In the genomic region with DNA sequence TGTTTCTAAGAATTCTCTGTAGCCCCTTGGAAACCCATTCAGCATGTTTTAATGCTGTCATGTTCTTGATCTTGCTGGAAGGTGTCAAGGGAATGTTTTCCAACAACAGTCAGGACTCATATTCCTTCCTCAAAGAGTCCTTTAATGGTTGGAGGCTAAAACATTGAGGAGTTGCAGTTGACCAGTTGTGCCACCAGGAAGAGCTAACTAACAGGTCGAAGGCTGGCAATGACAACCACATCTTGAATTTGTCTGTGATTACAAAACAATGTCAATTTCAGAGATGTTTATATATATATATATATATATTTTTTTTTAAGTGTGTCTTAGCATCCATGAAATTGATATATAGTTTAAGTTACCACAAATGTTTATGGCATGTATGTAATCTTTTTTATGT, we compare ENCODE assay signal across 14 cellular contexts.
DNase-seq lines count a peak whose midpoint lies in the region; ATAC-seq, FAIRE-seq and TF ChIP-seq lines count a peak whose summit lies in the region.
"Had no signal": no experiment of that assay in that cellular context is flagged by ENCODE, and none has a peak within 500 bp of the region (broad histone marks: within the 10 kb centered on the region; RNA-seq: fewer than 3 reads in every experiment).

No MANE protein-coding gene starts in this region.

- no CpG with 5 or more reads among the region's 1 CpG for WGBS in H9 (ENCODE audit: extremely low coverage, insufficient read length, low lambda C conversion rate)

- H3K9me3 ChIP-seq in AG04450 (ENCODE audit: control insufficient read depth, insufficient read depth, low read length), result no peaks in the 10 kb centered on the region
- H3K9me3 ChIP-seq in H9 (ENCODE audit: control insufficient read depth, low read depth, low read length), result no peaks in the 10 kb centered on the region
- no peaks in the 10 kb centered on the region for H3K9me3 ChIP-seq in right atrium auricular region

- H3K27ac Mint-ChIP-seq in H9, result no peak overlapping the region
- H3K27ac Mint-ChIP-seq: activated naive CD8-positive, alpha-beta T cell treated with anti-CD3 and anti-CD28 coated beads for 36 hours had no signal

- CTCF ChIA-PET in AG04450 (lab: Charles Lee), result interaction anchor here (1.4 to 4.1 kb wide), 3 partner anchors 8 to 22 kb away, joined by 4 to 33 read pairs (median 8); no protein-coding TSS in a partner anchor
- CTCF ChIA-PET in RWPE1 (lab: Yijun Ruan, JAX), result interaction anchor here (0.7 to 1.0 kb wide), 4 partner anchors 11 to 1421 kb away, joined by 3 to 7 read pairs (median 4); no protein-coding TSS in a partner anchor

- H3K36me3 ChIP-seq in right atrium auricular region, result no peaks in the 10 kb centered on the region

- no peak overlapping the region for H4K5ac ChIP-seq in H9 (ENCODE audit: insufficient read length, low read depth, low read length)

- no peaks in the 10 kb centered on the region for H4K20me1 ChIP-seq in H9 (ENCODE audit: control insufficient read depth, insufficient read depth, insufficient read length)

- H3K4me3 ChIP-seq in AG04450 (ENCODE audit: low read depth, low read length) (no peak overlapping the region), astrocyte of the spinal cord (ENCODE audit: low read depth, low read length) (no peak overlapping the region), right atrium auricular region (no peak overlapping the region)

- POLR2A ChIA-PET in AG04450 (lab: Yijun Ruan, JAX) (no interaction called here), RWPE1 (lab: Yijun Ruan, JAX; ENCODE audit: low non-redundant PET) (no interaction called here)

- H3K9me3 Mint-ChIP-seq in H9, result no peaks in the 10 kb centered on the region; a peak in 1 of 5 replicates
- H3K9me3 Mint-ChIP-seq: activated naive CD8-positive, alpha-beta T cell treated with anti-CD3 and anti-CD28 coated beads for 36 hours had no signal

- no peak overlapping the region for H4K8ac ChIP-seq in H9 (replicated peaks; ENCODE audit: insufficient read length, low read depth, low read length)

- no peak overlapping the region for H3K4me2 ChIP-seq in H9 (ENCODE audit: insufficient read depth, insufficient read length, low read length)

- H4K91ac ChIP-seq in H9 (ENCODE audit: insufficient read length, low read depth, low read length), result no peak overlapping the region

- H3K79me2 ChIP-seq in H9 (ENCODE audit: insufficient read depth, low read length), result no peaks in the 10 kb centered on the region

- no peaks in the 10 kb centered on the region for H3K79me1 ChIP-seq in H9 (ENCODE audit: insufficient read depth, low read depth, low read length, poor library complexity, severe bottlenecking)

- H3K36me3 Mint-ChIP-seq in H9 (ENCODE audit: insufficient read depth in 1 of 3, low read depth in 3 of 3), result no peaks in the 10 kb centered on the region
- H3K36me3 Mint-ChIP-seq: activated naive CD8-positive, alpha-beta T cell treated with anti-CD3 and anti-CD28 coated beads for 36 hours had no signal

- H3K27ac ChIP-seq in AG04450 (ENCODE audit: low read depth, low read length), result no peak overlapping the region
- no peak overlapping the region for H3K27ac ChIP-seq in H9 (ENCODE audit: insufficient read length, low read depth, low read length)
- H3K27ac ChIP-seq in RWPE1, result no peak overlapping the region
- no peak overlapping the region for H3K27ac ChIP-seq in right atrium auricular region
- H3K27ac ChIP-seq: HL-60 had no signal

- TF ChIP-seq CTCF in AG04450 (IDR thresholded peaks at IDR 0.05; ENCODE audit: low read depth, low read length), result peak; percentile 31; the same call in 1 of the 2 replicates
- TF ChIP-seq CTCF in H9 (conservative IDR thresholded peaks at IDR 0.05), result peak; percentile 51
- TF ChIP-seq CTCF in astrocyte of the spinal cord (IDR thresholded peaks at IDR 0.05; ENCODE audit: low read depth, low read length), result peak; percentile 12
- no peak for TF ChIP-seq CTCF in RWPE1 (conservative IDR thresholded peaks at IDR 0.05; ENCODE audit: low read depth)
- TF ChIP-seq CTCF in right atrium auricular region (IDR thresholded peaks at IDR 0.05), result no peak

- no peak overlapping the region for H3K23ac ChIP-seq in H9 (ENCODE audit: insufficient read length, low read depth, low read length)

- no peak overlapping the region for H3K4ac ChIP-seq in H9 (ENCODE audit: low read depth, low read length)

- H3K23me2 ChIP-seq in H9 (ENCODE audit: insufficient read length, low read depth, low read length, poor library complexity, severe bottlenecking), result no peaks in the 10 kb centered on the region

- H2AK5ac ChIP-seq in H9 (ENCODE audit: insufficient read length, low read length), result no peak overlapping the region

- no peak overlapping the region for H3T11ph ChIP-seq in H9 (ENCODE audit: low read length)

- DNase-seq in AG04450 (ENCODE audit: low read depth, low spot score) (no peak), H9 (no peak), astrocyte of the spinal cord (ENCODE audit: low read depth, low spot score) (no peak), left colon (no peak), frontal cortex (ENCODE audit: low spot score in 2 of 2) (no peak), islet precursor cell (no peak), RWPE1 (ENCODE audit: low spot score) (no peak), right atrium auricular region (ENCODE audit: low spot score) (no peak)
- DNase-seq: activated CD4-positive, alpha-beta T cell treated with anti-CD3 and anti-CD28 coated beads, Interleukin-2, amount 50 U/mL, for 48 hours; activated naive CD8-positive, alpha-beta T cell treated with anti-CD3 and anti-CD28 coated beads for 36 hours; NCI-H1105; NCI-H526 had no signal

- peak; percentile 47 for ATAC-seq in left colon

- H3K27me3 ChIP-seq in AG04450 (ENCODE audit: control insufficient read depth, insufficient read depth, low read length), result peaks cover 3% of the 10 kb centered on the region
- no peaks in the 10 kb centered on the region for H3K27me3 ChIP-seq in H9 (ENCODE audit: insufficient read depth, low read length)
- no peaks in the 10 kb centered on the region for H3K27me3 ChIP-seq in right atrium auricular region

- in situ Hi-C loops in astrocyte of the spinal cord (cut with HindIII; ENCODE audit: low sequenced_read_pairs), result no loop called here

- intact Hi-C loops in left colon (cut with DNase I, micrococcal nuclease), result no loop called here

- peaks cover 29 to 42% of the 10 kb centered on the region in 2 experiments for H3K4me1 Mint-ChIP-seq in H9
- H3K4me1 Mint-ChIP-seq: activated naive CD8-positive, alpha-beta T cell treated with anti-CD3 and anti-CD28 coated beads for 36 hours had no signal

- H2BK15ac ChIP-seq in H9 (ENCODE audit: low read depth, low read length), result no peak overlapping the region

- H3K14ac ChIP-seq in H9 (ENCODE audit: insufficient read depth, low read length), result no peak overlapping the region

- H2BK20ac ChIP-seq in H9 (ENCODE audit: low read depth, low read length, poor library complexity, severe bottlenecking), result no peak overlapping the region

- H3K9ac ChIP-seq in H9 (ENCODE audit: extremely low read depth, insufficient read length, low read length), result no peak overlapping the region

- H2AFZ ChIP-seq in H9 (ENCODE audit: low read length), result no peak overlapping the region

- H3K27me3 Mint-ChIP-seq in H9 (ENCODE audit: low read depth), result no peaks in the 10 kb centered on the region

- H3K56ac ChIP-seq in H9 (ENCODE audit: insufficient read length, low read depth, low read length), result no peak overlapping the region

- no peak overlapping the region for H3K18ac ChIP-seq in H9 (ENCODE audit: insufficient read length, low read depth, low read length)

- FAIRE-seq in frontal cortex (lab: Jason Lieb, UNC), result no peak
- FAIRE-seq: GM12892 had no signal

- H2BK120ac ChIP-seq in H9 (ENCODE audit: low read depth, low read length, poor library complexity, severe bottlenecking), result no peak overlapping the region

- no peak overlapping the region for H2BK12ac ChIP-seq in H9 (ENCODE audit: insufficient read length, low read depth, low read length)

- H3K4me1 ChIP-seq in H9 (ENCODE audit: insufficient read depth, low read length) (peaks cover 4% of the 10 kb centered on the region; the same call in 1 of the 2 replicates), right atrium auricular region (peaks cover 0 to 8% of the 10 kb centered on the region in 2 donors)

- H3K4me3 Mint-ChIP-seq in H9, result no peak overlapping the region
- H3K4me3 Mint-ChIP-seq: activated naive CD8-positive, alpha-beta T cell treated with anti-CD3 and anti-CD28 coated beads for 36 hours had no signal

- H2BK5ac ChIP-seq in H9 (ENCODE audit: insufficient read length, low read length), result no peak overlapping the region

Comparison
In these comparisons a context has a peak if more than half of its experiments do, and no peak if none do; other contexts are left out.
1. CTCF ChIP-seq: peak in AG04450 (single experiment), H9 (single experiment) and astrocyte of the spinal cord (single experiment); none in RWPE1 (single experiment) and right atrium auricular region (0 of 2).